Comparison of ENCODE assay signal across 21 cellular contexts in genomic region chr22:39281126-39281525, GRCh38. TPM values are rescaled to one million over a fixed set of nuclear protein-coding genes. Genes with fewer than 3 reads are reported as not detected.
DNase-seq lines count a peak whose midpoint lies in the region; ATAC-seq and TF ChIP-seq lines count a peak whose summit lies in the region.
"Had no signal": no experiment of that assay in that cellular context is flagged by ENCODE, and none has a peak within 500 bp of the region (broad histone marks: within the 10 kb centered on the region; RNA-seq: fewer than 3 reads in every experiment).

No MANE protein-coding gene starts in this region.

- ATAC-seq in heart right ventricle, result no peak
- ATAC-seq in upper lobe of left lung (ENCODE audit: low FRiP score in 2 of 2), result no peak
- ATAC-seq: GM12878, Right ventricle myocardium inferior had no signal

- TF ChIP-seq POLR2A in upper lobe of left lung (IDR thresholded peaks at IDR 0.05) (no peak), adrenal gland (IDR thresholded peaks at IDR 0.05) (no peak)

- no peak overlapping the region for H3K9ac ChIP-seq in SK-N-MC (ENCODE audit: insufficient read length)
- H3K9ac ChIP-seq: KMS-11 had no signal

- intact Hi-C loops in heart right ventricle (cut with DNase I), result no loop called here
- intact Hi-C loops in adrenal gland (cut with DNase I), result no loop called here

- TF ChIP-seq CTCF in heart right ventricle (IDR thresholded peaks at IDR 0.05) (no peak), right atrium auricular region (IDR thresholded peaks at IDR 0.05) (no peak), upper lobe of left lung (IDR thresholded peaks at IDR 0.05) (no peak), adrenal gland (IDR thresholded peaks at IDR 0.05) (no peak)

- peak overlapping the region in 6 of 10 donors; percentile 20 to 89 (median 82) for H3K27ac ChIP-seq in heart right ventricle
- H3K27ac ChIP-seq in right atrium auricular region, result no peak overlapping the region
- H3K27ac ChIP-seq in SK-N-MC, result peak overlapping the region; percentile 27; the same call in 1 of the 2 replicates
- peak overlapping the region in 3 of 4 donors; percentile 86 to 88 (median 86) for H3K27ac ChIP-seq in upper lobe of left lung
- H3K27ac ChIP-seq in adrenal gland, result no peak overlapping the region
- H3K27ac ChIP-seq: KMS-11, PC-9 had no signal

- H3K36me3 ChIP-seq in heart right ventricle (no peaks in the 10 kb centered on the region), right atrium auricular region (no peaks in the 10 kb centered on the region), SK-N-MC (ENCODE audit: insufficient read depth, low read length) (no peaks in the 10 kb centered on the region), upper lobe of left lung (no peaks in the 10 kb centered on the region), adrenal gland (replicated peaks in 1 of 2) (no peaks in the 10 kb centered on the region)
- H3K36me3 ChIP-seq: BE2C had no signal

- H3K4me1 ChIP-seq in heart right ventricle, result peaks cover 13 to 81% (median 67%) of the 10 kb centered on the region in 9 donors
- H3K4me1 ChIP-seq in right atrium auricular region, result peaks cover 0 to 38% of the 10 kb centered on the region in 2 donors
- H3K4me1 ChIP-seq in upper lobe of left lung, result peaks cover 38 to 52% (median 46%) of the 10 kb centered on the region in 4 donors
- peaks cover 7 to 17% of the 10 kb centered on the region in 2 donors for H3K4me1 ChIP-seq in adrenal gland (replicated peaks in 1 of 2)
- H3K4me1 ChIP-seq: BE2C had no signal

- WGBS in heart right ventricle, 2 donors, result 78 to 89% methylated on average over 6 of the region's 6 CpGs
- WGBS in upper lobe of left lung, 2 donors, result 84 to 92% methylated on average over 6 of the region's 6 CpGs
- 86 to 94% (median 89%) methylated on average over 6 of the region's 6 CpGs for WGBS in adrenal gland, 4 donors

- no peaks in the 10 kb centered on the region for H3K27me3 ChIP-seq in heart right ventricle
- no peaks in the 10 kb centered on the region for H3K27me3 ChIP-seq in right atrium auricular region
- no peaks in the 10 kb centered on the region for H3K27me3 ChIP-seq in upper lobe of left lung
- H3K27me3 ChIP-seq in adrenal gland, result no peaks in the 10 kb centered on the region
- H3K27me3 ChIP-seq: BE2C had no signal

- TF ChIP-seq EP300 in upper lobe of left lung (IDR thresholded peaks at IDR 0.05), result no peak

- H3K9me3 ChIP-seq in heart right ventricle, result peaks cover 0 to 17% (median 6%) of the 10 kb centered on the region in 11 donors
- H3K9me3 ChIP-seq in right atrium auricular region, result peaks cover 0 to 17% of the 10 kb centered on the region in 2 donors
- no peaks in the 10 kb centered on the region; the same call in 1 of the 2 replicates for H3K9me3 ChIP-seq in SK-N-MC (ENCODE audit: low read depth, low read length)
- H3K9me3 ChIP-seq in upper lobe of left lung, result peaks cover 0 to 15% (median 4%) of the 10 kb centered on the region in 4 donors
- H3K9me3 ChIP-seq in adrenal gland (replicated peaks in 1 of 3), result no peaks in the 10 kb centered on the region
- H3K9me3 ChIP-seq: BE2C had no signal

- no peak for DNase-seq in heart right ventricle
- no peak for DNase-seq in right atrium auricular region (ENCODE audit: low spot score)
- no peak for DNase-seq in SK-N-MC (ENCODE audit: low read depth, low spot score)
- peak; percentile 13 for DNase-seq in iPS-NIHi11 (ENCODE audit: low spot score)
- DNase-seq in upper lobe of left lung, result no peak
- DNase-seq in adrenal gland, result no peak
- no peak for DNase-seq in NCI-H146 (lab: John Stamatoyannopoulos, UW)
- DNase-seq in superior temporal gyrus (ENCODE audit: extremely low spot score), result no peak
- DNase-seq: 8988T; BE2C; CD4-positive, alpha-beta memory T cell; DMS79 treated with DMSO at 0.1 percent for 48 hours; NCI-H1092; NCI-H1694; NCI-H510A treated with DMSO at 0.1 percent for 48 hours; NCI-H82; PC-9 had no signal

- H3K4me3 ChIP-seq in heart right ventricle (no peak overlapping the region), right atrium auricular region (no peak overlapping the region), SK-N-MC (no peak overlapping the region), upper lobe of left lung (no peak overlapping the region), adrenal gland (no peak overlapping the region)
- H3K4me3 ChIP-seq: GM12878, GM23338, PC-9 had no signal

RNA-seq across cellular contexts. Expression of gene PDGFB, which starts 36.3 kb away (rescaled TPM):
- total RNA-seq in heart right ventricle, result 10 to 100 TPM in 9 of 10 donors, 1 to 10 TPM in 1; 9.9 to 45.6 (median 18.5) TPM
- polyA plus RNA-seq in heart right ventricle, result 10 to 100 TPM; 14.5 to 19.1 TPM
- total RNA-seq in right atrium auricular region, result 10 to 100 TPM; 21.9 to 22.0 TPM
- total RNA-seq in upper lobe of left lung, result 10 to 100 TPM; 15.4 to 41.7 (median 24.1) TPM
- 10 to 100 TPM in 1 of 8 donors, 1 to 10 TPM in 7; 2.5 to 10.9 (median 6.8) TPM for total RNA-seq in adrenal gland
- 1 to 10 TPM; 4.0 to 8.7 (median 6.0) TPM for polyA plus RNA-seq in adrenal gland

RNA-seq across cellular contexts. Expression of gene RPL3, which starts 38.3 kb away (rescaled TPM):
- total RNA-seq in heart right ventricle, result 100 to 1,000 TPM; 215 to 604 (median 286) TPM
- polyA plus RNA-seq in heart right ventricle, result 1,000 to 10,000 TPM in 1 of 2 donors, 100 to 1,000 TPM in 1; 472 to 1,621 TPM
- 1,000 to 10,000 TPM in 1 of 2 donors, 100 to 1,000 TPM in 1; 440 to 1,190 TPM for total RNA-seq in right atrium auricular region
- 1,000 to 10,000 TPM; 1,194 to 1,833 (median 1,624) TPM for total RNA-seq in upper lobe of left lung
- 1,000 to 10,000 TPM; 1,374 to 2,518 (median 1,954) TPM for total RNA-seq in adrenal gland
- polyA plus RNA-seq in adrenal gland, result 1,000 to 10,000 TPM; 1,433 to 2,713 (median 2,271) TPM

Comparison
In these comparisons a context has a peak if more than half of its experiments do, and no peak if none do; other contexts are left out.
1. H3K27ac ChIP-seq: peak in heart right ventricle (6 of 10), SK-N-MC (single experiment) and upper lobe of left lung (3 of 4); none in right atrium auricular region (0 of 2) and adrenal gland (0 of 5).